Comparison of ENCODE assay signal across 9 cellular contexts in the genomic region with DNA sequence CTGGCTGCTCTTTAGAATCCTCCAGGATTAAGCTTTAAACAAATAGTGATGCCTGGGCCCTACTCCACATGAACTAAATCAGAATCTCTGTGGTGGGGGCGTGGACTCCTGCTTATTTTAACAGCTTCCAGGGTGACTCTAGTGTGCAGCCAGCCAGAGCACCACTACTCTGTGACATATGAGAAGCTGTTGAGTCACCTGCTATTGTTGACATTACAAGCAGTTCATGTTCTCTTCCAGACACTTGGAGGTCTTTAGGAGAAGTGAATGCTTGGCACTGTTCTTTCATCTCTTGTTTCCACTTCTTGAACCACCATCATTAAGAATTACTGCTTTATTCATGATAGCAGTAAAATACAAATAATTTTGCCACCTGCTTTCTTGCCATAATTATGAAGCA. TPM values are rescaled to one million over a fixed set of nuclear protein-coding genes. Genes with fewer than 3 reads are reported as not detected.
DNase-seq lines count a peak whose midpoint lies in the region; ATAC-seq and TF ChIP-seq lines count a peak whose summit lies in the region.
"Had no signal": no experiment of that assay in that cellular context is flagged by ENCODE, and none has a peak within 500 bp of the region (broad histone marks: within the 10 kb centered on the region; RNA-seq: fewer than 3 reads in every experiment).

No MANE protein-coding gene starts in this region.

- no peaks in the 10 kb centered on the region for H3K36me3 ChIP-seq in Caco-2 (ENCODE audit: control insufficient read depth, insufficient read depth, low read length)
- no peaks in the 10 kb centered on the region for H3K36me3 ChIP-seq in H7 (replicated peaks; ENCODE audit: control insufficient read depth, insufficient read depth, low read length)

- POLR2A ChIA-PET in Caco-2 (lab: Charles Lee): no interaction called here

- H3K4me1 Mint-ChIP-seq in Caco-2 (ENCODE audit: low read depth, unreplicated experiment): no peaks in the 10 kb centered on the region
- H3K4me1 Mint-ChIP-seq: B cell had no signal

- H3K9me3 ChIP-seq in Caco-2: peaks cover 3% of the 10 kb centered on the region; the same call in 1 of the 2 replicates

- no peaks in the 10 kb centered on the region for H3K4me1 ChIP-seq in Caco-2

- no peaks in the 10 kb centered on the region for H3K36me3 Mint-ChIP-seq in Caco-2 (ENCODE audit: insufficient read depth, unreplicated experiment)

- no peak for TF ChIP-seq CTCF in Caco-2 (IDR thresholded peaks at IDR 0.05; ENCODE audit: insufficient read depth in 1 of 2, low read depth in 1 of 2, low read length in 1 of 2, severe bottlenecking in 1 of 2, unreplicated experiment in 1 of 2)

- no TSS peak for BruUV-seq in Caco-2 (replicated peaks; lab: Mats Ljungman, UMichigan)

- intact Hi-C loops in Caco-2 (cut with micrococcal nuclease; ENCODE audit: unreplicated experiment): no loop called here

- peak; percentile 98 for ATAC-seq in SK-N-SH treated with all-trans-retinoic acid at 6 μM for 48 hours

- DNase-seq in NCI-H82 (lab: John Stamatoyannopoulos, UW) (peak; percentile 1), NCI-H82 treated with DMSO at 0.1 percent for 48 hours (lab: John Stamatoyannopoulos, UW; ENCODE audit: unreplicated experiment) (no peak), hepatic stellate cell (ENCODE audit: low spot score) (peak; percentile 70), ureter (ENCODE audit: low spot score) (peak; percentile 47), Caco-2 (no peak), H7 (no peak)
- no peak for DNase-seq in stimulated activated CD4-positive, alpha-beta T cell treated with anti-CD3 and anti-CD28 coated beads, Interleukin-15, amount 100 ng/mL, for 24 hours

- H3K27me3 Mint-ChIP-seq in Caco-2 (ENCODE audit: insufficient read depth, unreplicated experiment): no peaks in the 10 kb centered on the region

- CTCF ChIA-PET in Caco-2 (lab: Charles Lee): no interaction called here

- H3K4me3 Mint-ChIP-seq in Caco-2 (ENCODE audit: unreplicated experiment): no peak overlapping the region
- H3K4me3 Mint-ChIP-seq: B cell had no signal

- H3K27me3 ChIP-seq in Caco-2 (replicated peaks; ENCODE audit: control insufficient read depth, insufficient read depth, low read length) (no peaks in the 10 kb centered on the region), H7 (ENCODE audit: control insufficient read depth, insufficient read depth, low read length) (no peaks in the 10 kb centered on the region)

- H3K4me3 ChIP-seq in Caco-2 (ENCODE audit: low read depth, low read length): no peak overlapping the region
- H3K4me3 ChIP-seq in H7 (ENCODE audit: insufficient read depth, low read depth, low read length): no peak overlapping the region

- H3K27ac Mint-ChIP-seq in Caco-2 (ENCODE audit: unreplicated experiment): no peak overlapping the region
- H3K27ac Mint-ChIP-seq: B cell had no signal

- peaks cover 8% of the 10 kb centered on the region for H3K9me3 Mint-ChIP-seq in Caco-2 (ENCODE audit: unreplicated experiment)

TF ChIP-seq in SK-N-SH treated with all-trans-retinoic acid at 6 μM for 48 hours, 23 proteins besides CTCF, POLR2A, EP300 and RAD21:
- TF ChIP-seq PPARA (CRISPR knock-in tag; IDR thresholded peaks at IDR 0.05; ENCODE audit: borderline replicate concordance) (no peak), ARNTL (CRISPR knock-in tag; IDR thresholded peaks at IDR 0.05; ENCODE audit: borderline replicate concordance, low read depth) (no peak), BACH2 (CRISPR knock-in tag; IDR thresholded peaks at IDR 0.05; ENCODE audit: borderline replicate concordance) (no peak), ESRRG (CRISPR knock-in tag; IDR thresholded peaks at IDR 0.05) (no peak), TSHZ2 (CRISPR knock-in tag; IDR thresholded peaks at IDR 0.05) (no peak), ZFP30 (CRISPR knock-in tag; IDR thresholded peaks at IDR 0.05) (no peak), OSR1 (CRISPR knock-in tag; IDR thresholded peaks at IDR 0.05) (no peak), ISL1 (CRISPR knock-in tag; IDR thresholded peaks at IDR 0.05) (no peak), ZNF8 (CRISPR knock-in tag; IDR thresholded peaks at IDR 0.05) (no peak), TOX (CRISPR knock-in tag; IDR thresholded peaks at IDR 0.05; ENCODE audit: borderline replicate concordance) (no peak), SNAI2 (CRISPR knock-in tag; IDR thresholded peaks at IDR 0.05) (no peak), CREB5 (CRISPR knock-in tag; IDR thresholded peaks at IDR 0.05; ENCODE audit: low read depth) (no peak), ZNF70 (CRISPR knock-in tag; IDR thresholded peaks at IDR 0.05) (no peak), TCF4 (CRISPR knock-in tag; IDR thresholded peaks at IDR 0.05; ENCODE audit: borderline replicate concordance) (no peak), RARB (CRISPR knock-in tag; IDR thresholded peaks at IDR 0.05) (no peak), ZC3H10 (CRISPR knock-in tag; IDR thresholded peaks at IDR 0.05) (no peak)
- TF ChIP-seq, protein P1, sequence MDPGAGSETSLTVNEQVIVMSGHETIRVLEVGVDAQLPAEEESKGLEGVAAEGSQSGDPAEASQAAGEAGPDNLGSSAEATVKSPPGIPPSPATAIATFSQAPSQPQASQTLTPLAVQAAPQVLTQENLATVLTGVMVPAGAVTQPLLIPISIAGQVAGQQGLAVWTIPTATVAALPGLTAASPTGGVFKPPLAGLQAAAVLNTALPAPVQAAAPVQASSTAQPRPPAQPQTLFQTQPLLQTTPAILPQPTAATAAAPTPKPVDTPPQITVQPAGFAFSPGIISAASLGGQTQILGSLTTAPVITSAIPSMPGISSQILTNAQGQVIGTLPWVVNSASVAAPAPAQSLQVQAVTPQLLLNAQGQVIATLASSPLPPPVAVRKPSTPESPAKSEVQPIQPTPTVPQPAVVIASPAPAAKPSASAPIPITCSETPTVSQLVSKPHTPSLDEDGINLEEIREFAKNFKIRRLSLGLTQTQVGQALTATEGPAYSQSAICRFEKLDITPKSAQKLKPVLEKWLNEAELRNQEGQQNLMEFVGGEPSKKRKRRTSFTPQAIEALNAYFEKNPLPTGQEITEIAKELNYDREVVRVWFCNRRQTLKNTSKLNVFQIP (CRISPR knock-in tag; IDR thresholded peaks at IDR 0.05; ENCODE audit: borderline replicate concordance, low read depth): no peak
- TF ChIP-seq, protein P2, sequence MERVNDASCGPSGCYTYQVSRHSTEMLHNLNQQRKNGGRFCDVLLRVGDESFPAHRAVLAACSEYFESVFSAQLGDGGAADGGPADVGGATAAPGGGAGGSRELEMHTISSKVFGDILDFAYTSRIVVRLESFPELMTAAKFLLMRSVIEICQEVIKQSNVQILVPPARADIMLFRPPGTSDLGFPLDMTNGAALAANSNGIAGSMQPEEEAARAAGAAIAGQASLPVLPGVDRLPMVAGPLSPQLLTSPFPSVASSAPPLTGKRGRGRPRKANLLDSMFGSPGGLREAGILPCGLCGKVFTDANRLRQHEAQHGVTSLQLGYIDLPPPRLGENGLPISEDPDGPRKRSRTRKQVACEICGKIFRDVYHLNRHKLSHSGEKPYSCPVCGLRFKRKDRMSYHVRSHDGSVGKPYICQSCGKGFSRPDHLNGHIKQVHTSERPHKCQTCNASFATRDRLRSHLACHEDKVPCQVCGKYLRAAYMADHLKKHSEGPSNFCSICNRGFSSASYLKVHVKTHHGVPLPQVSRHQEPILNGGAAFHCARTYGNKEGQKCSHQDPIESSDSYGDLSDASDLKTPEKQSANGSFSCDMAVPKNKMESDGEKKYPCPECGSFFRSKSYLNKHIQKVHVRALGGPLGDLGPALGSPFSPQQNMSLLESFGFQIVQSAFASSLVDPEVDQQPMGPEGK (CRISPR knock-in tag; IDR thresholded peaks at IDR 0.05; ENCODE audit: borderline replicate concordance): no peak

RNA-seq across cellular contexts. Expression of gene C4orf51, which starts 0.4 kb away (rescaled TPM):
- total RNA-seq in ureter (not detected), Caco-2 (2022) (not detected in 2 replicates)
- total RNA-seq in H7 (2014; rRNA removed; shearing (Covaris generic)): 3.9 and 17.9 TPM in 2 replicates
- total RNA-seq: B cell had no signal

Comparison
In these comparisons a context has a peak if more than half of its experiments do, and no peak if none do; other contexts are left out.
1. DNase-seq: peak in NCI-H82 (single experiment), hepatic stellate cell (single experiment) and ureter (single experiment); none in NCI-H82 treated with DMSO at 0.1 percent for 48 hours (single experiment), Caco-2 (0 of 2), stimulated activated CD4-positive, alpha-beta T cell treated with anti-CD3 and anti-CD28 coated beads, Interleukin-15, amount 100 ng/mL, for 24 hours (single experiment) and H7 (single experiment).